In genomic region chr6:139334791-139335446, GRCh38 we compare ENCODE assay signal across 1 cellular context.
TF ChIP-seq lines count a peak whose summit lies in the region.

No MANE protein-coding gene starts in this region.

TF ChIP-seq in WTC11, 78 proteins besides CTCF, POLR2A, EP300 and RAD21 (continued from another document):
- TF ChIP-seq ZNF263 (CRISPR knock-in tag; IDR thresholded peaks at IDR 0.05; ENCODE audit: low read depth): no peak
